In genomic region chr5:59380350-59380951, GRCh38 we compare ENCODE assay signal across 1 cellular context.
TF ChIP-seq lines count a peak whose summit lies in the region.

No MANE protein-coding gene starts in this region.

TF ChIP-seq in HEK293, 187 proteins besides CTCF, POLR2A, EP300 and RAD21 (continued from another document):
- peak; percentile 100 for TF ChIP-seq ZNF362 (tag by site-specific recombination; IDR thresholded peaks at IDR 0.05)
- TF ChIP-seq ZNF398 (tag by site-specific recombination; IDR thresholded peaks at IDR 0.05), result no peak
- TF ChIP-seq ZBTB17 (tag by site-specific recombination; IDR thresholded peaks at IDR 0.05), result peak; percentile 39; the same call in 1 of the 2 replicates
- peak; percentile 58 for TF ChIP-seq ZXDB (tag by site-specific recombination; IDR thresholded peaks at IDR 0.05)
- TF ChIP-seq ZNF112 (tag by site-specific recombination; IDR thresholded peaks at IDR 0.05), result no peak
- TF ChIP-seq ATF2 (tag by site-specific recombination; IDR thresholded peaks at IDR 0.05; ENCODE audit: low read depth), result 0 out of 2 replicates have a peak, but pooled peaks have one; percentile 32
- no peak for TF ChIP-seq ZNF514 (tag by site-specific recombination; IDR thresholded peaks at IDR 0.05)
- TF ChIP-seq BCL11A (tag by site-specific recombination; IDR thresholded peaks at IDR 0.05; ENCODE audit: low read depth), result 0 out of 2 replicates have a peak, but pooled peaks have one; percentile 56
- TF ChIP-seq ZBTB44 (tag by site-specific recombination; IDR thresholded peaks at IDR 0.05), result no peak
- no peak for TF ChIP-seq HOXA7 (CRISPR knock-in tag; IDR thresholded peaks at IDR 0.05; ENCODE audit: borderline replicate concordance)
- no peak for TF ChIP-seq ZNF148 (tag by site-specific recombination; IDR thresholded peaks at IDR 0.05; ENCODE audit: borderline replicate concordance)
- TF ChIP-seq ZNF660 (tag by site-specific recombination; IDR thresholded peaks at IDR 0.05), result peak; percentile 92
- no peak for TF ChIP-seq SP3 (tag by site-specific recombination; IDR thresholded peaks at IDR 0.05)
- TF ChIP-seq ZNF335 (tag by site-specific recombination; conservative IDR thresholded peaks at IDR 0.05), result peak; percentile 73
- TF ChIP-seq ZSCAN16 (tag by site-specific recombination; IDR thresholded peaks at IDR 0.05), result peak; percentile 95
- peak; percentile 86; the same call in 1 of the 2 replicates for TF ChIP-seq SP7 (tag by site-specific recombination; IDR thresholded peaks at IDR 0.05)
- no peak for TF ChIP-seq ZNF324 (tag by site-specific recombination; IDR thresholded peaks at IDR 0.05)
- TF ChIP-seq SETDB1 (IDR thresholded peaks at IDR 0.05; ENCODE audit: insufficient read length, low read length), result no peak
- peak; percentile 39; the same call in 1 of the 2 replicates for TF ChIP-seq ZNF843 (tag by site-specific recombination; IDR thresholded peaks at IDR 0.05)
- peak; percentile 90 for TF ChIP-seq ZNF629 (tag by site-specific recombination; IDR thresholded peaks at IDR 0.05)
- TF ChIP-seq OVOL3 (tag by site-specific recombination; IDR thresholded peaks at IDR 0.05), result no peak; the same call in 1 of the 2 replicates
- TF ChIP-seq MEIS1 (CRISPR knock-in tag; IDR thresholded peaks at IDR 0.05; ENCODE audit: borderline replicate concordance), result no peak
- peak; percentile 15; the same call in 1 of the 2 replicates for TF ChIP-seq KLF8 (tag by site-specific recombination; IDR thresholded peaks at IDR 0.05)
- peak; percentile 87 for TF ChIP-seq PRDM6 (tag by site-specific recombination; IDR thresholded peaks at IDR 0.05)
- TF ChIP-seq ZNF132 (tag by site-specific recombination; IDR thresholded peaks at IDR 0.05; ENCODE audit: borderline replicate concordance), result no peak
- TF ChIP-seq FEZF1 (tag by site-specific recombination; IDR thresholded peaks at IDR 0.05), result peak; percentile 72
- TF ChIP-seq INSM2 (tag by site-specific recombination; IDR thresholded peaks at IDR 0.05), result 0 out of 2 replicates have a peak, but pooled peaks have one; percentile 32
- no peak for TF ChIP-seq ZNF26 (tag by site-specific recombination; IDR thresholded peaks at IDR 0.05)
- peak; percentile 80 for TF ChIP-seq ZNF2 (tag by site-specific recombination; IDR thresholded peaks at IDR 0.05)
- no peak for TF ChIP-seq ZNF658 (tag by site-specific recombination; IDR thresholded peaks at IDR 0.05)
- peak; percentile 93 for TF ChIP-seq ZNF366 (tag by site-specific recombination; conservative IDR thresholded peaks at IDR 0.05)
